ENCODE assay signal across 8 cellular contexts in the genomic region with DNA sequence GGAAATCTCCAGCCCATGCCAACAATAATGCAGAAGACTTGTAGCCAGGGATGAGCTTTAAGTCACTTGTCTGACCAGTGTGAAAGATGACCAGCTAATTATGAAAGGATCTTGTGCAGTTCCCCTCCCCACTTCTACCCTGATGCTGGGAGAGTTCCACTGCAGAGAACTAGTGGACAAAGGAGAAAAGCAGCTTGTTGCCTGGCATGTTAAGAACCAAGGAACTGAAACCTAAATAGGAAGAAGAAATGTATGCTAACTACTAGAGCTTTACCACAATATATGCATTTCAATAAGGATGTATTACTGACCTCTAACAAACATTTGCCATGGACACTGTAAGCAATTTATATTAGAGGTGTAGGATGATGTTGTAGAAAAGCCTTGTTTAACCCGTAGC. TPM values are rescaled to one million over a fixed set of nuclear protein-coding genes. Genes with fewer than 3 reads are reported as not detected.
"Had no signal": no experiment of that assay in that cellular context is flagged by ENCODE, and none has a peak within 500 bp of the region (broad histone marks: within the 10 kb centered on the region; RNA-seq: fewer than 3 reads in every experiment).

No MANE protein-coding gene starts in this region.

- H3K4me3 ChIP-seq: dorsolateral prefrontal cortex, ovary had no signal

- H3K27ac ChIP-seq: dorsolateral prefrontal cortex, ovary had no signal

- H3K9me3 ChIP-seq: ovary had no signal

- H3K27ac Mint-ChIP-seq: activated naive CD4-positive, alpha-beta T cell treated with anti-CD3 and anti-CD28 coated beads, Interleukin-2, amount 50 U/mL, for 72 hours had no signal

- ATAC-seq: activated naive CD4-positive, alpha-beta T cell treated with anti-CD3 and anti-CD28 coated beads, Interleukin-2, amount 50 U/mL, for 72 hours had no signal

- DNase-seq: activated CD4-positive, alpha-beta T cell treated with anti-CD3 and anti-CD28 coated beads, Interleukin-2, amount 50 U/mL, for 1 hour; activated effector memory CD4-positive, alpha-beta T cell treated with anti-CD3 and anti-CD28 coated beads, Interleukin-2, amount 50 U/mL, for 16 hours; aorta; dorsolateral prefrontal cortex; ovary; retina; stimulated activated CD4-positive, alpha-beta T cell treated with anti-CD3 and anti-CD28 coated beads, Interleukin-4, amount 100 ng/mL, for 4 hours had no signal

- H3K27me3 ChIP-seq: ovary had no signal

- H3K36me3 ChIP-seq: ovary had no signal

RNA-seq across cellular contexts. Expression of a gene that starts 52.2 kb away (rescaled TPM):
- total RNA-seq: activated naive CD4-positive, alpha-beta T cell treated with anti-CD3 and anti-CD28 coated beads, Interleukin-2, amount 50 U/mL, for 72 hours had no signal
